ENCODE assay signal across 1 cellular context in the genomic region with DNA sequence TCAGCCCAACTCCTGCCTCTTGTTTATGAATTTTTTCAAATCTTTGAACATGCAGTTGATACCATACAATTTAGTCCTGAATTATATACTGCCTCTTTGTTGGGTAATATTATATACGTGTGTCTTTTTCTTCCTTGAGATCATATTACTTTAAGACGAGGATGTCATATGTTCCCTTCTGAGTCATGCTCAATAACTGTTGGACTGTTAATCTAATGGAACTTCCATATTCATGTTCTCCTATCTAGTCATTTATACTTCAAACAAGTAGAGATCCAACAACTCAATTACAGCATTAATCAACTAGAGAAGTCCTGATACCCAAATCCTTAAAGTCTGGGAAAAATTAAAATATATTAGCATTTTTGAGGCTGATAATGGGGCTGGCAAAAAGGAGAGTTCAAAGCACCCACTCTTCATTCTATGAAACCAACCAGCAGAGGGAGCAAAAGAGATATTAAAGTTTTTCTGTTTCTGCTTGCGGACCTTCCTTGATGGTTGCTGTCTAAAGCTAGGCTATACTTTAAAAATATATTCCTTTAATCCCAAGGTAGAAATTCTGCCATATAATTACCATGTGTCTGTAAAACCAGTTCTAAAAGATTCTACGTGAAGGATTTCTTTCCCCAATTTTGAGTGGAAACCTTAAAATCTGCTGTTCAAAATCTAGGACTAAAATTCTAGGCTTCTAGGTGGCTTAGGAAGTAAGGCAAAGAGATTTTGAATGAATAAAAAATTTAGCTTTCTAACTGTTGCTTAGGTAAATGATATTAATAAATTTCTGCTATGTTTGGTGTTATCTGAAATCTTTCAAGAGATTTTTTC.
TF ChIP-seq lines count a peak whose summit lies in the region.

No MANE protein-coding gene starts in this region.

TF ChIP-seq in GM23338, 12 proteins besides CTCF, POLR2A, EP300 and RAD21 (continued from another document):
- TF ChIP-seq, protein P1, sequence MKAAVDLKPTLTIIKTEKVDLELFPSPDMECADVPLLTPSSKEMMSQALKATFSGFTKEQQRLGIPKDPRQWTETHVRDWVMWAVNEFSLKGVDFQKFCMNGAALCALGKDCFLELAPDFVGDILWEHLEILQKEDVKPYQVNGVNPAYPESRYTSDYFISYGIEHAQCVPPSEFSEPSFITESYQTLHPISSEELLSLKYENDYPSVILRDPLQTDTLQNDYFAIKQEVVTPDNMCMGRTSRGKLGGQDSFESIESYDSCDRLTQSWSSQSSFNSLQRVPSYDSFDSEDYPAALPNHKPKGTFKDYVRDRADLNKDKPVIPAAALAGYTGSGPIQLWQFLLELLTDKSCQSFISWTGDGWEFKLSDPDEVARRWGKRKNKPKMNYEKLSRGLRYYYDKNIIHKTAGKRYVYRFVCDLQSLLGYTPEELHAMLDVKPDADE (IDR thresholded peaks at IDR 0.05): no peak
- TF ChIP-seq EZH2phosphoT487 (IDR thresholded peaks at IDR 0.05; ENCODE audit: unreplicated experiment): no peak
- TF ChIP-seq, protein P2, sequence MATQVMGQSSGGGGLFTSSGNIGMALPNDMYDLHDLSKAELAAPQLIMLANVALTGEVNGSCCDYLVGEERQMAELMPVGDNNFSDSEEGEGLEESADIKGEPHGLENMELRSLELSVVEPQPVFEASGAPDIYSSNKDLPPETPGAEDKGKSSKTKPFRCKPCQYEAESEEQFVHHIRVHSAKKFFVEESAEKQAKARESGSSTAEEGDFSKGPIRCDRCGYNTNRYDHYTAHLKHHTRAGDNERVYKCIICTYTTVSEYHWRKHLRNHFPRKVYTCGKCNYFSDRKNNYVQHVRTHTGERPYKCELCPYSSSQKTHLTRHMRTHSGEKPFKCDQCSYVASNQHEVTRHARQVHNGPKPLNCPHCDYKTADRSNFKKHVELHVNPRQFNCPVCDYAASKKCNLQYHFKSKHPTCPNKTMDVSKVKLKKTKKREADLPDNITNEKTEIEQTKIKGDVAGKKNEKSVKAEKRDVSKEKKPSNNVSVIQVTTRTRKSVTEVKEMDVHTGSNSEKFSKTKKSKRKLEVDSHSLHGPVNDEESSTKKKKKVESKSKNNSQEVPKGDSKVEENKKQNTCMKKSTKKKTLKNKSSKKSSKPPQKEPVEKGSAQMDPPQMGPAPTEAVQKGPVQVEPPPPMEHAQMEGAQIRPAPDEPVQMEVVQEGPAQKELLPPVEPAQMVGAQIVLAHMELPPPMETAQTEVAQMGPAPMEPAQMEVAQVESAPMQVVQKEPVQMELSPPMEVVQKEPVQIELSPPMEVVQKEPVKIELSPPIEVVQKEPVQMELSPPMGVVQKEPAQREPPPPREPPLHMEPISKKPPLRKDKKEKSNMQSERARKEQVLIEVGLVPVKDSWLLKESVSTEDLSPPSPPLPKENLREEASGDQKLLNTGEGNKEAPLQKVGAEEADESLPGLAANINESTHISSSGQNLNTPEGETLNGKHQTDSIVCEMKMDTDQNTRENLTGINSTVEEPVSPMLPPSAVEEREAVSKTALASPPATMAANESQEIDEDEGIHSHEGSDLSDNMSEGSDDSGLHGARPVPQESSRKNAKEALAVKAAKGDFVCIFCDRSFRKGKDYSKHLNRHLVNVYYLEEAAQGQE (IDR thresholded peaks at IDR 0.05; ENCODE audit: unreplicated experiment): no peak
- TF ChIP-seq EZH2 (IDR thresholded peaks at IDR 0.05; ENCODE audit: low read depth, unreplicated experiment): no peak
- no peak for TF ChIP-seq JUNB (IDR thresholded peaks at IDR 0.05; ENCODE audit: unreplicated experiment)
- no peak for TF ChIP-seq POLR2AphosphoS5 (IDR thresholded peaks at IDR 0.05; ENCODE audit: low read depth)
- TF ChIP-seq NANOG (IDR thresholded peaks at IDR 0.05; ENCODE audit: borderline replicate concordance): no peak
